Comparison of ENCODE assay signal across 1 cellular context in genomic region chr3:179604336-179605078, GRCh38.
A peak's percentile ranks its signal among the peaks of the same experiment; 100 is the strongest.
TF ChIP-seq lines count a peak whose summit lies in the region.

Gene MRPL47 (minus strand): TSS chr3:179604638. CDS start chr3:179604624, 14 bp downstream.
Gene NDUFB5 (plus strand): TSS chr3:179604794. CDS start chr3:179604816, 22 bp downstream.

TF ChIP-seq in HepG2, 621 proteins besides CTCF, POLR2A, EP300 and RAD21 (continued from another document and continues in another):
- TF ChIP-seq MTERF4 (CRISPR knock-in tag; IDR thresholded peaks at IDR 0.05) (no peak), DNMT3B (CRISPR knock-in tag; conservative IDR thresholded peaks at IDR 0.05) (peak; percentile 34; the same call in 1 of the 2 replicates), SOX5 (CRISPR knock-in tag; IDR thresholded peaks at IDR 0.05; ENCODE audit: borderline replicate concordance) (peak; percentile 22; the same call in 1 of the 2 replicates), AFF4 (CRISPR knock-in tag; IDR thresholded peaks at IDR 0.05) (no peak), ZNF800 (CRISPR knock-in tag; IDR thresholded peaks at IDR 0.05) (no peak), ZSCAN21 (CRISPR knock-in tag; IDR thresholded peaks at IDR 0.05; ENCODE audit: borderline replicate concordance) (peak; percentile 62; the same call in 1 of the 2 replicates), POGK (CRISPR knock-in tag; conservative IDR thresholded peaks at IDR 0.05) (0 out of 2 replicates have a peak, but pooled peaks have one; percentile 20), JARID2 (CRISPR knock-in tag; IDR thresholded peaks at IDR 0.05; ENCODE audit: insufficient replicate concordance) (peak; percentile 32), NR2F1 (CRISPR knock-in tag; IDR thresholded peaks at IDR 0.05) (no peak), FIP1L1 (IDR thresholded peaks at IDR 0.05; ENCODE audit: borderline replicate concordance, insufficient read depth, low read depth, low read length) (no peak), HDAC6 (IDR thresholded peaks at IDR 0.05; ENCODE audit: low read depth, low read length) (no peak), MIER3 (CRISPR knock-in tag; IDR thresholded peaks at IDR 0.05; ENCODE audit: borderline replicate concordance) (no peak), ZNF891 (CRISPR knock-in tag; IDR thresholded peaks at IDR 0.05) (peak; percentile 76; the same call in 1 of the 2 replicates), FOXA1 (IDR thresholded peaks at IDR 0.05) (no peak), FOXA1 (CRISPR knock-in tag; IDR thresholded peaks at IDR 0.05) (no peak; the same call in 1 of the 2 replicates), ELK4 (CRISPR knock-in tag; IDR thresholded peaks at IDR 0.05; ENCODE audit: borderline replicate concordance) (no peak), ZBTB14 (CRISPR knock-in tag; IDR thresholded peaks at IDR 0.05) (no peak; the same call in 1 of the 2 replicates), JUN (CRISPR knock-in tag; IDR thresholded peaks at IDR 0.05) (no peak), KLF16 (CRISPR knock-in tag; IDR thresholded peaks at IDR 0.05) (peak in 1 of 2 experiments; percentile 77; a peak in 1 of 4 replicates), FOXK2 (IDR thresholded peaks at IDR 0.05) (no peak), ZNF292 (CRISPR knock-in tag; IDR thresholded peaks at IDR 0.05; ENCODE audit: borderline replicate concordance, low read depth) (no peak), ZBTB33 (CRISPR knock-in tag; IDR thresholded peaks at IDR 0.05) (no peak), CBFB (CRISPR knock-in tag; IDR thresholded peaks at IDR 0.05) (0 out of 2 replicates have a peak, but pooled peaks have one; percentile 48), TFDP1 (CRISPR knock-in tag; IDR thresholded peaks at IDR 0.05; ENCODE audit: borderline replicate concordance) (peak; percentile 31; the same call in 1 of the 2 replicates), ZNF20 (CRISPR knock-in tag; IDR thresholded peaks at IDR 0.05) (no peak), ZNF720 (CRISPR knock-in tag; IDR thresholded peaks at IDR 0.05) (no peak), RFX3 (CRISPR knock-in tag; IDR thresholded peaks at IDR 0.05) (no peak), ZHX1 (CRISPR knock-in tag; IDR thresholded peaks at IDR 0.05; ENCODE audit: low read depth) (peak; percentile 90; the same call in 1 of the 2 replicates), FOXP1 (IDR thresholded peaks at IDR 0.05) (no peak), FOXP1 (CRISPR knock-in tag; IDR thresholded peaks at IDR 0.05) (no peak), ADNP (CRISPR knock-in tag; IDR thresholded peaks at IDR 0.05) (no peak), PAF1 (CRISPR knock-in tag; IDR thresholded peaks at IDR 0.05) (no peak), THAP7 (CRISPR knock-in tag; IDR thresholded peaks at IDR 0.05) (0 out of 2 replicates have a peak, but pooled peaks have one; percentile 86), KLF11 (CRISPR knock-in tag; IDR thresholded peaks at IDR 0.05) (no peak; the same call in 1 of the 2 replicates)
